Comparison of ENCODE assay signal across 14 cellular contexts in genomic region chr12:67633024-67633423, GRCh38.
"Had no signal": no experiment of that assay in that cellular context is flagged by ENCODE, and none has a peak within 500 bp of the region (broad histone marks: within the 10 kb centered on the region; RNA-seq: fewer than 3 reads in every experiment).

No MANE protein-coding gene starts in this region.

- H3K4me1 ChIP-seq: colonic mucosa, sigmoid colon had no signal

- H3K36me3 ChIP-seq: colonic mucosa, left ventricle myocardium inferior, pancreas, sigmoid colon, spleen had no signal

- H3K27ac Mint-ChIP-seq: activated CD4-positive, alpha-beta T cell treated with anti-CD3 and anti-CD28 coated beads, Interleukin-2, amount 10 ng/mL, durations not matched to agents 24 days and 14 days; activated naive CD4-positive, alpha-beta T cell treated with anti-CD3 and anti-CD28 coated beads for 36 hours; activated T-helper 2 cell treated with anti-CD3 and anti-CD28 coated beads, Interferon-gamma antibody, Interleukin-2, Interleukin-4, amounts not matched to agents 10 μg/mL and 5 μg/mL and 100 μg/mL, durations not matched to agents 14 hours and 24 hours and 36 hours; WTC11 had no signal

- H3K27me3 ChIP-seq: colonic mucosa, hepatocyte, pancreas, sigmoid colon, spleen had no signal

- ATAC-seq: esophagus mucosa, WTC11 had no signal

- DNase-seq: activated CD4-positive, alpha-beta T cell treated with anti-CD3 and anti-CD28 coated beads, Interleukin-2, amount 10 ng/mL, durations not matched to agents 24 days and 14 days; activated naive CD4-positive, alpha-beta T cell treated with anti-CD3 and anti-CD28 coated beads for 36 hours; amniotic stem cell; colonic mucosa; kidney; mesenchymal stem cell; sigmoid colon had no signal

- H3K4me3 ChIP-seq: colonic mucosa, hepatocyte, left ventricle myocardium inferior, pancreas, sigmoid colon, spleen had no signal

- H3K4me3 Mint-ChIP-seq: activated CD4-positive, alpha-beta T cell treated with anti-CD3 and anti-CD28 coated beads, Interleukin-2, amount 10 ng/mL, durations not matched to agents 24 days and 14 days; activated naive CD4-positive, alpha-beta T cell treated with anti-CD3 and anti-CD28 coated beads for 36 hours; WTC11 had no signal

- H3K27ac ChIP-seq: colonic mucosa, hepatocyte, left ventricle myocardium inferior, pancreas, sigmoid colon had no signal

- H3K9me3 Mint-ChIP-seq: WTC11 had no signal

- H3K9me3 ChIP-seq: colonic mucosa, left ventricle myocardium inferior, pancreas, sigmoid colon, spleen had no signal

- H3K36me3 Mint-ChIP-seq: WTC11 had no signal
